In the genomic region with DNA sequence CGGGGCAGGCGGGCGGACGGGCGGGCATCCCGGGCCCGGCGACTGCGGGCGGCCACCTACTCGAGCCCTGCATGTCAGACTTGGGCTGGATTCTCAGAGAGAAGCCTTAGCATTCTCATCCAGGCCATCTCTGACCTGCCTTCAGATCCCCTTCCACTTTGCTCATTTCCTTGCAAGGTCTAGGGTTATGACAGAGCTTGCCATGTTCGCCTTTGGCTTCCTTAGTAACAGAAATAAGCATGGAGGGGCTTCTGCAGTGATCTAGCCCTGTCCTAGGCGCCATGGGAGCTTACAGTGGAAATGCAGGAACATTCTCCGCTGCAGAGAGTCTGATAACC, we compare ENCODE assay signal across 8 cellular contexts. TPM values are rescaled to one million over a fixed set of nuclear protein-coding genes. Genes with fewer than 3 reads are reported as not detected.
DNase-seq lines count a peak whose midpoint lies in the region; ATAC-seq, FAIRE-seq and TF ChIP-seq lines count a peak whose summit lies in the region.

No MANE protein-coding gene starts in this region.

- peak overlapping the region; percentile 89 for H3K18ac ChIP-seq in mesendoderm (ENCODE audit: low read length)

- ATAC-seq in A549 (no peak), K562 (no peak), aorta (ENCODE audit: low FRiP score) (no peak), GM19035 (IDR thresholded peaks at IDR 0.05; ENCODE audit: unreplicated experiment) (no peak), HG02759 (IDR thresholded peaks at IDR 0.05; ENCODE audit: unreplicated experiment) (no peak)

- DNase-seq in A549 (ENCODE audit: low read depth in 1 of 2, low spot score in 1 of 2) (no peak), HFF-Myc (ENCODE audit: extremely low read depth, low read depth) (no peak), K562 (ENCODE audit: extremely low read depth in 1 of 4, low spot score in 3 of 4) (no peak), mesendoderm (no peak), aorta (no peak), AG08395 (ENCODE audit: low spot score) (no peak)

- H2BK120ac ChIP-seq in mesendoderm (ENCODE audit: low read depth, low read length): peak overlapping the region; percentile 76

- H3K23ac ChIP-seq in mesendoderm (ENCODE audit: low read length): no peak overlapping the region

- H3K9me1 ChIP-seq in K562 (ENCODE audit: control insufficient read depth, insufficient read depth, low read length): no peaks in the 10 kb centered on the region

- peak overlapping the region; percentile 88 for H3K4ac ChIP-seq in mesendoderm (ENCODE audit: low read depth, low read length)

- no peak overlapping the region for H4K8ac ChIP-seq in mesendoderm (ENCODE audit: low read depth, low read length)

- peak overlapping the region; percentile 97 to 98 for H3K27ac ChIP-seq in A549
- H3K27ac ChIP-seq in K562 (ENCODE audit: extremely low read depth, low read depth, low read length): peak overlapping the region; percentile 56; the same call in 2 of the 3 replicates
- H3K27ac ChIP-seq in mesendoderm (ENCODE audit: low read depth, low read length): peak overlapping the region; percentile 93
- H3K27ac ChIP-seq in aorta (ENCODE audit: low read depth in 1 of 2, low read length in 2 of 2): peak overlapping the region in 1 of 2 donors; percentile 30

- intact Hi-C loops in K562 (cut with micrococcal nuclease): loop anchor here (2.0 to 10.0 kb wide), 3 partner anchors 22 to 128 kb away; no protein-coding TSS in a partner anchor
- intact Hi-C loops in aorta (cut with DNase I): loop anchor here in 1 of 2 donors (5.0 to 10.0 kb wide), 2 partner anchors 44 to 128 kb away; no protein-coding TSS in a partner anchor

- H2BK5ac ChIP-seq in mesendoderm (ENCODE audit: low read length): no peak overlapping the region

- POLR2A ChIA-PET in A549 (lab: Yijun Ruan, JAX) (interaction anchor here (0.8 to 1.7 kb wide), 9 partner anchors 9 to 92 kb away, joined by 3 to 17 read pairs (median 5); no protein-coding TSS in a partner anchor), K562 (lab: Yijun Ruan, JAX) (interaction anchor here (0.6 to 2.9 kb wide), 16 partner anchors 9 to 631 kb away, joined by 3 to 16 read pairs (median 4); no protein-coding TSS in a partner anchor)

- H3K4me1 ChIP-seq in A549: peaks cover 40% of the 10 kb centered on the region
- H3K4me1 ChIP-seq in K562 (replicated peaks in 1 of 2; ENCODE audit: control insufficient read depth in 2 of 2, insufficient read depth in 2 of 2, low read length in 2 of 2): peaks cover 8 to 19% of the 10 kb centered on the region in 2 experiments
- H3K4me1 ChIP-seq in mesendoderm (ENCODE audit: control insufficient read depth, low read depth, low read length): peaks cover 15% of the 10 kb centered on the region
- H3K4me1 ChIP-seq in aorta (ENCODE audit: control insufficient read depth in 1 of 2, insufficient read depth in 2 of 2, low read length in 2 of 2): peaks cover 4 to 10% of the 10 kb centered on the region in 2 donors

- H2AFZ ChIP-seq in K562 (ENCODE audit: low read depth, low read length): peak overlapping the region; percentile 95

- TF ChIP-seq RAD21 in A549 (conservative IDR thresholded peaks at IDR 0.05 in 1 of 2, IDR thresholded peaks at IDR 0.05 in 1 of 2) (no peak), K562 (CRISPR knock-in tag; conservative IDR thresholded peaks at IDR 0.05 in 1 of 2, IDR thresholded peaks at IDR 0.05 in 1 of 2) (no peak)

- TF ChIP-seq EP300 in A549 (IDR thresholded peaks at IDR 0.05) (no peak), K562 (IDR thresholded peaks at IDR 0.05; ENCODE audit: low read length) (no peak)

- peak overlapping the region; percentile 67 to 89 for H3K9ac ChIP-seq in K562 (ENCODE audit: insufficient read depth in 1 of 2, low read depth in 2 of 2, low read length in 2 of 2)
- peak overlapping the region; percentile 61 for H3K9ac ChIP-seq in mesendoderm (ENCODE audit: low read length)

- H3K9me3 ChIP-seq in A549 (no peaks in the 10 kb centered on the region), K562 (replicated peaks; ENCODE audit: control insufficient read depth, insufficient read depth, low read depth, low read length) (no peaks in the 10 kb centered on the region), aorta (ENCODE audit: control insufficient read depth, low read length) (no peaks in the 10 kb centered on the region)

- in situ Hi-C loops in K562 (cut with MboI): no loop called here

- H3K27me3 ChIP-seq in K562 (ENCODE audit: control insufficient read depth in 2 of 2, insufficient read depth in 2 of 2, low read length in 2 of 2) (no peaks in the 10 kb centered on the region), mesendoderm (ENCODE audit: insufficient read depth, low read length, poor library complexity) (no peaks in the 10 kb centered on the region), aorta (ENCODE audit: control insufficient read depth in 1 of 2, insufficient read depth in 2 of 2, low read length in 1 of 2) (no peaks in the 10 kb centered on the region)

- no peak for FAIRE-seq in A549 (lab: Jason Lieb, UNC)
- peak; percentile 26 for FAIRE-seq in K562 (lab: Jason Lieb, UNC)

- H3K36me3 ChIP-seq in K562 (ENCODE audit: control insufficient read depth, insufficient read depth, low read length): no peaks in the 10 kb centered on the region
- no peaks in the 10 kb centered on the region for H3K36me3 ChIP-seq in mesendoderm (ENCODE audit: control insufficient read depth, insufficient read depth, low read length)
- no peaks in the 10 kb centered on the region for H3K36me3 ChIP-seq in aorta (ENCODE audit: control insufficient read depth in 1 of 2, insufficient read depth in 2 of 2, low read length in 1 of 2)

- peaks cover 30% of the 10 kb centered on the region for H3K79me2 ChIP-seq in K562 (ENCODE audit: control insufficient read depth, insufficient read depth, low read length)
- peaks cover 21% of the 10 kb centered on the region for H3K79me2 ChIP-seq in mesendoderm (ENCODE audit: control insufficient read depth, insufficient read depth, low read length)

- no peak overlapping the region for H2AK5ac ChIP-seq in mesendoderm (ENCODE audit: low read length)

- no peak overlapping the region for H4K5ac ChIP-seq in mesendoderm (ENCODE audit: low read length)

- peak overlapping the region; percentile 98 for H3K4me3 ChIP-seq in A549
- H3K4me3 ChIP-seq in HFF-Myc (replicated peaks; ENCODE audit: low read depth, low read length): peak overlapping the region; percentile 59
- H3K4me3 ChIP-seq in K562: peak overlapping the region; percentile 67
- H3K4me3 ChIP-seq in mesendoderm (ENCODE audit: low read length): peak overlapping the region; percentile 39
- H3K4me3 ChIP-seq in aorta (ENCODE audit: low read length in 2 of 2): peak overlapping the region; percentile 49 to 80

- WGBS in A549 (ENCODE audit: missing lambda C conversion rate): 3% methylated on average over 14 of the region's 14 CpGs
- WGBS in K562 (ENCODE audit: insufficient coverage, low coverage, missing lambda C conversion rate): 4% methylated on average over 14 of the region's 14 CpGs
- WGBS in mesendoderm (ENCODE audit: extremely low coverage, insufficient coverage, low lambda C conversion rate): no CpG with 5 or more reads among the region's 14 CpGs
- 7 to 14% methylated on average over 9 to 14 of the region's 14 CpGs for WGBS in aorta, 2 donors

- CTCF ChIA-PET in A549 (lab: Yijun Ruan, JAX) (interaction anchor here (0.8 to 2.4 kb wide), 21 partner anchors 8 to 104 kb away, joined by 3 to 20 read pairs (median 5); no protein-coding TSS in a partner anchor), K562 (lab: Yijun Ruan, JAX; ENCODE audit: low intra/inter-chr PET ratio) (no interaction called here)

- BruUV-seq in K562 (replicated peaks; lab: Mats Ljungman, UMichigan): no TSS peak

- TF ChIP-seq CTCF in A549 (IDR thresholded peaks at IDR 0.05): no peak
- no peak for TF ChIP-seq CTCF in HFF-Myc (IDR thresholded peaks at IDR 0.05; ENCODE audit: low read depth, low read length, missing control alignments)
- TF ChIP-seq CTCF in K562 (IDR thresholded peaks at IDR 0.05 in 2 of 3, conservative IDR thresholded peaks at IDR 0.05 in 1 of 3; ENCODE audit: insufficient read depth in 2 of 3, low read depth in 1 of 3, low read length in 3 of 3): no peak

- H4K20me1 ChIP-seq in K562 (replicated peaks; ENCODE audit: control insufficient read depth, insufficient read depth, low read length): no peaks in the 10 kb centered on the region

- TF ChIP-seq POLR2A in A549 (IDR thresholded peaks at IDR 0.05; ENCODE audit: low read length) (no peak), K562 (conservative IDR thresholded peaks at IDR 0.05) (no peak)

- H3K79me1 ChIP-seq in mesendoderm (ENCODE audit: low read length): peaks cover 9% of the 10 kb centered on the region

- H2BK15ac ChIP-seq in mesendoderm (replicated peaks; ENCODE audit: low read depth): no peak overlapping the region

- H3K4me2 ChIP-seq in A549 (peak overlapping the region; percentile 98), K562 (ENCODE audit: insufficient read depth, low read length) (peak overlapping the region; percentile 90), mesendoderm (ENCODE audit: low read length) (peak overlapping the region; percentile 63)

- peak overlapping the region; percentile 51 for H3K56ac ChIP-seq in mesendoderm (ENCODE audit: low read length)

RNA-seq across cellular contexts. Expression of gene ACVR1, which starts 0.6 kb away (rescaled TPM):
- polyA plus RNA-seq in A549 (2011; rRNA removed) (21.6 and 33.6 TPM in 2 replicates), A549 (2017; fragmentation: RNase III; extraction: RNeasy Plus Mini Kit Qiagen cat#74134 plus additional on column Dnase treatment) (14.0 to 16.5 TPM (median 14.6 TPM) in 3 replicates), K562 (2011; rRNA removed) (11.4 and 14.2 TPM in 2 replicates), K562 (2014; fragmentation: Illumina TruSeq; extraction: Trizol) (12.9 and 13.0 TPM in 2 replicates), K562 (2014; fragmentation: Nextera tagmentation; extraction: Ambion mirVana) (1 to 10 TPM; 4.7 to 7.9 TPM), K562 (2014; rRNA removed) (5.9 and 6.8 TPM in 2 replicates), aorta (10 to 100 TPM in 1 of 2 donors, 1 to 10 TPM in 1; 9.5 to 19.9 TPM)
- 10.9 and 12.0 TPM in 2 replicates for polyA plus RNA-seq in A549 (2012; cell fraction: cytosol; rRNA removed)
- 12.6 and 13.9 TPM in 2 replicates for polyA plus RNA-seq in A549 (2012; cell fraction: nucleus; rRNA removed)
- polyA minus RNA-seq in A549 (2011; rRNA and poly(A)+ RNA removed): 22.5 and 23.0 TPM in 2 replicates
- 38.7 and 52.9 TPM in 2 replicates for total RNA-seq in K562 (2011; cell fraction: chromatin; rRNA removed; ENCODE audit: low replicate concordance)
- 26.2 and 27.5 TPM in 2 replicates for total RNA-seq in K562 (2011; cell fraction: nucleolus; rRNA removed)
- total RNA-seq in K562 (2011; cell fraction: nucleoplasm; rRNA removed): 35.6 and 47.0 TPM in 2 replicates
- total RNA-seq in K562 (2014; rRNA removed) (4.3 and 4.4 TPM in 2 replicates), K562 (2014; rRNA removed; fragmentation: Illumina TruSeq; extraction: Trizol) (6.8 and 6.9 TPM in 2 replicates), K562 (2015; rRNA removed; fragmentation: Illumina TruSeq; extraction: Trizol) (3.8 and 4.5 TPM in 2 replicates), K562 (2021) (12.0 and 14.3 TPM in 2 replicates), aorta (10 to 100 TPM; 47.8 to 53.4 TPM)
- polyA plus RNA-seq in K562 (2011; cell fraction: cytosol; rRNA removed): 6.6 and 10.6 TPM in 2 replicates
- polyA plus RNA-seq in K562 (2011; cell fraction: nucleus; rRNA removed): 12.8 and 15.9 TPM in 2 replicates
- 8.5 and 14.6 TPM in 2 replicates for polyA plus RNA-seq in K562 (2012)
- 21.8 and 29.3 TPM in 2 replicates for polyA minus RNA-seq in K562 (2011; rRNA and poly(A)+ RNA removed)
- polyA minus RNA-seq in K562 (2011; cell fraction: cytosol; rRNA and poly(A)+ RNA removed): 10.3 and 12.3 TPM in 2 replicates
- 14.8 and 26.1 TPM in 2 replicates for polyA minus RNA-seq in K562 (2011; cell fraction: nucleus; rRNA and poly(A)+ RNA removed)
- 8.4 TPM for polyA plus RNA-seq in mesendoderm (2013, experiment 1 of 2)
- 8.1 TPM for polyA plus RNA-seq in mesendoderm (2013, experiment 2 of 2)

Comparison
In these comparisons a context has a peak if more than half of its experiments do, and no peak if none do; other contexts are left out.
1. H3K4me3 ChIP-seq: peak in every context shown above with its lines; median percentile 98 in A549; 67 in K562; 64 in aorta; 59 in HFF-Myc; 39 in mesendoderm.